ENCODE assay signal across 14 cellular contexts in the genomic region with DNA sequence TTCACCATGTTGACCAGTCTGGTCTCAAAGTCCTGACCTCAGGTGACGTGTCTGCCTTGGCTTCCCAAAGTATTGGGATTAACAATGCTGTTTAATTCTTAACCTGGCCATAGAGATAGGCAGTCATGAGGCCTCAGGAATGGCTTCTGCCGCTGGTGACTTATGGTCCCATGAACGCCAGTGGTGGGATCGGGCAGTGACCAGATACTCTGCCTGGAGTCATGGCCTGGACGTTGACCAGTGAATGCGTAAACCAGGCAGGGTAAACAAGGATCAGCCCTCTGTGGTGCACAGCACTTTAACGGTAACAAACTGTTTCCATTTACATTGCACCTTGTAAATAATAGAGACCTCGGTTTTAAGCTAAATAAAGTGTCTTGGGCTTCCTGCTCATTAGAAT. TPM values are rescaled to one million over a fixed set of nuclear protein-coding genes. Genes with fewer than 3 reads are reported as not detected.
DNase-seq lines count a peak whose midpoint lies in the region; ATAC-seq and TF ChIP-seq lines count a peak whose summit lies in the region.
"Had no signal": no experiment of that assay in that cellular context is flagged by ENCODE, and none has a peak within 500 bp of the region (broad histone marks: within the 10 kb centered on the region; RNA-seq: fewer than 3 reads in every experiment).

No MANE protein-coding gene starts in this region.

- H3K9me3 ChIP-seq in OCI-LY3 (ENCODE audit: insufficient read depth, low read length) (no peaks in the 10 kb centered on the region), neural cell (ENCODE audit: low read length) (no peaks in the 10 kb centered on the region)
- H3K9me3 ChIP-seq: neutrophil, thoracic aorta, uterus had no signal

- H3K79me2 ChIP-seq in OCI-LY3 (ENCODE audit: low read length) (no peaks in the 10 kb centered on the region), neural cell (replicated peaks; ENCODE audit: insufficient read depth, low read length) (no peaks in the 10 kb centered on the region)

- H3K27ac ChIP-seq in OCI-LY3 (ENCODE audit: low read length) (no peak overlapping the region), neural cell (ENCODE audit: low read length) (peak overlapping the region; percentile 70)
- H3K27ac ChIP-seq: GM23248, neutrophil, PC-9, thoracic aorta, uterus had no signal

- no peaks in the 10 kb centered on the region for H3F3A ChIP-seq in neural cell (ENCODE audit: insufficient read depth, low read length, poor library complexity, severe bottlenecking)

- TF ChIP-seq RAD21 in neural cell (conservative IDR thresholded peaks at IDR 0.05), result no peak

- no peak overlapping the region for H2AFZ ChIP-seq in OCI-LY3 (ENCODE audit: low read depth, low read length)
- no peak overlapping the region for H2AFZ ChIP-seq in neural cell (ENCODE audit: low read depth, low read length)
- H2AFZ ChIP-seq: PC-9 had no signal

- TF ChIP-seq CTCF in OCI-LY3 (IDR thresholded peaks at IDR 0.05; ENCODE audit: low read depth, low read length), result no peak
- TF ChIP-seq CTCF in neural cell (IDR thresholded peaks at IDR 0.05; ENCODE audit: poor library complexity, severe bottlenecking), result no peak

- H4K20me1 ChIP-seq in OCI-LY3 (ENCODE audit: insufficient read depth, low read length) (no peaks in the 10 kb centered on the region), neural cell (ENCODE audit: insufficient read depth) (no peaks in the 10 kb centered on the region)

- ATAC-seq in GM19395 (IDR thresholded peaks at IDR 0.05; ENCODE audit: unreplicated experiment) (peak; percentile 27), HG03095 (IDR thresholded peaks at IDR 0.05; ENCODE audit: unreplicated experiment) (peak; percentile 13)
- no peak for ATAC-seq in activated CD4-positive, CD25-positive, alpha-beta regulatory T cell treated with anti-CD3 and anti-CD28 coated beads, Interleukin-2, amount 50 U/mL, for 24 hours

- H3K36me3 ChIP-seq in OCI-LY3 (replicated peaks; ENCODE audit: low read depth, low read length), result no peaks in the 10 kb centered on the region
- no peaks in the 10 kb centered on the region for H3K36me3 ChIP-seq in neural cell (ENCODE audit: insufficient read depth, low read length)
- H3K36me3 ChIP-seq: thoracic aorta, uterus had no signal

- H3K4me1 ChIP-seq in OCI-LY3 (ENCODE audit: low read length), result peaks cover 4% of the 10 kb centered on the region; the same call in 1 of the 2 replicates
- H3K4me1 ChIP-seq: uterus had no signal

- H3K4me2 ChIP-seq in OCI-LY3 (ENCODE audit: low read length) (peak overlapping the region; percentile 86), neural cell (ENCODE audit: low read length) (no peak overlapping the region)
- H3K4me2 ChIP-seq: PC-9 had no signal

- TF ChIP-seq EP300 in neural cell (conservative IDR thresholded peaks at IDR 0.05; ENCODE audit: poor library complexity, severe bottlenecking), result no peak

- no peak for DNase-seq in pons (ENCODE audit: low spot score)
- DNase-seq in COR-L47 (lab: John Stamatoyannopoulos, UW), result no peak
- DNase-seq: hippocampal formation, small intestine had no signal

- no peak overlapping the region for H3K9ac ChIP-seq in OCI-LY3 (ENCODE audit: low read length)
- H3K9ac ChIP-seq in neural cell (ENCODE audit: low read length), result no peak overlapping the region
- H3K9ac ChIP-seq: GM23248 had no signal

- H3K4me3 ChIP-seq in OCI-LY3 (ENCODE audit: low read length) (peak overlapping the region; percentile 79; the same call in 1 of the 2 replicates), neural cell (ENCODE audit: low read length) (no peak overlapping the region)
- H3K4me3 ChIP-seq: PC-9 had no signal

- H3K27me3 ChIP-seq in OCI-LY3 (ENCODE audit: low read depth, low read length) (0 out of 2 replicates have a peak, but pooled peaks cover 5% of the 10 kb centered on the region), neural cell (ENCODE audit: insufficient read depth, low read depth, low read length) (no peaks in the 10 kb centered on the region)
- H3K27me3 ChIP-seq: neutrophil, uterus had no signal

- no peaks in the 10 kb centered on the region for H3K9me2 ChIP-seq in neural cell (ENCODE audit: insufficient read depth, low read length)

TF ChIP-seq in neural cell, 6 proteins besides CTCF, POLR2A, EP300 and RAD21:
- no peak for TF ChIP-seq EZH2 (IDR thresholded peaks at IDR 0.05; ENCODE audit: borderline replicate concordance, insufficient read depth, low read length, poor library complexity, severe bottlenecking)
- no peak for TF ChIP-seq POLR2AphosphoS5 (IDR thresholded peaks at IDR 0.05)

RNA-seq across cellular contexts. Expression of a gene that starts 23.0 kb away (rescaled TPM):
- 2.9 and 4.2 TPM in 2 replicates for polyA plus RNA-seq in neural cell
- 3.4 and 4.5 TPM in 2 replicates for polyA minus RNA-seq in neural cell

Comparison
In these comparisons a context has a peak if more than half of its experiments do, and no peak if none do; other contexts are left out.
1. ATAC-seq: peak in GM19395 (single experiment) and HG03095 (single experiment); none in activated CD4-positive, CD25-positive, alpha-beta regulatory T cell treated with anti-CD3 and anti-CD28 coated beads, Interleukin-2, amount 50 U/mL, for 24 hours (0 of 2).